Comparison of ENCODE assay signal across 20 cellular contexts in the genomic region with DNA sequence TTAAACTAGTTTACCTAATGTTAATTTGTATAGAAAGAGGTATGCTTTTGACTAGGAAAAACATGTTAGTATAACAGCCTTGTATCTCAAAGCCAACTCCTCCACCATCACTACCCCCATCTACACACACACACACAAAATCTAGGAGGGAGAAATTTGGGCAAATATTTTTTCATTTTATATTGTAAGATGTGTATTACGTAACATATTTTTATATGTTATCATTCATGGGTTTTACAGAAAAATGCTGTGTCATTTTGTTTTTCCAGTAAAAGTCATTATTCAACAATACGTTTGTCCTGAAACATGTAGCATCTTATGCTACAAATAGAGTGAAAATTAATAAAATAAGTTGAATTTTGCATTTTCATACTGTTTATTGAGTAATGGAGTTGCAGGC. TPM values are rescaled to one million over a fixed set of nuclear protein-coding genes. Genes with fewer than 3 reads are reported as not detected.
DNase-seq lines count a peak whose midpoint lies in the region; ATAC-seq and TF ChIP-seq lines count a peak whose summit lies in the region.
"Had no signal": no experiment of that assay in that cellular context is flagged by ENCODE, and none has a peak within 500 bp of the region (broad histone marks: within the 10 kb centered on the region; RNA-seq: fewer than 3 reads in every experiment).

No MANE protein-coding gene starts in this region.

- ATAC-seq in CD4-positive, CD25-positive, alpha-beta regulatory T cell (ENCODE audit: low read depth in 2 of 2), result no peak
- ATAC-seq: PC-3 had no signal

- H3K27ac Mint-ChIP-seq in CD4-positive, CD25-positive, alpha-beta regulatory T cell, result peak overlapping the region in 2 of 3 donors; percentile 18 to 82
- H3K27ac Mint-ChIP-seq: B cell had no signal

- no peaks in the 10 kb centered on the region for H3K9me3 ChIP-seq in CD4-positive, CD25-positive, alpha-beta regulatory T cell (ENCODE audit: control insufficient read depth in 2 of 2, low read length in 2 of 2)
- H3K9me3 ChIP-seq in duodenal mucosa (ENCODE audit: control insufficient read depth in 1 of 2, low read length in 2 of 2) (no peaks in the 10 kb centered on the region), neutrophil (no peaks in the 10 kb centered on the region)
- H3K9me3 ChIP-seq: SJCRH30 had no signal

- peaks cover 5% of the 10 kb centered on the region; the same call in 1 of the 2 replicates for H3K36me3 ChIP-seq in ACC112 (ENCODE audit: insufficient read depth, low read length)
- no peaks in the 10 kb centered on the region for H3K36me3 ChIP-seq in CD4-positive, CD25-positive, alpha-beta regulatory T cell (ENCODE audit: control insufficient read depth, insufficient read depth, low read length)
- no peaks in the 10 kb centered on the region for H3K36me3 ChIP-seq in duodenal mucosa (ENCODE audit: control insufficient read depth in 1 of 2, insufficient read depth in 2 of 2, low read length in 2 of 2)
- no peaks in the 10 kb centered on the region for H3K36me3 ChIP-seq in neutrophil
- H3K36me3 ChIP-seq: SJCRH30 had no signal

- peak overlapping the region in 3 of 4 donors; percentile 8 to 92 (median 85) for H3K4me3 Mint-ChIP-seq in CD4-positive, CD25-positive, alpha-beta regulatory T cell
- H3K4me3 Mint-ChIP-seq: B cell had no signal

- no peak for TF ChIP-seq CTCF in neutrophil (IDR thresholded peaks at IDR 0.05)

- no peaks in the 10 kb centered on the region for H3K79me2 ChIP-seq in ACC112 (ENCODE audit: control insufficient read depth, insufficient read depth, low read length, unreplicated experiment)

- no peak for DNase-seq in CD4-positive, CD25-positive, alpha-beta regulatory T cell
- DNase-seq in NCI-H1436 treated with DMSO at 0.1 percent for 48 hours (lab: John Stamatoyannopoulos, UW) (no peak), pons (ENCODE audit: low spot score) (no peak), kidney tubule cell (ENCODE audit: low spot score) (no peak)
- DNase-seq: Karpas-422; NCI-H1105; NCI-H146; NCI-H1930; NCI-H2107; NCI-H524 treated with DMSO at 0.1 percent for 48 hours; NCI-H82; NK-92 treated with Interleukin-12 subunit alpha and Interleukin-12 subunit beta, amount 100 ng/mL, for 24 hours; PC-3; SJCRH30 had no signal

- peak overlapping the region; percentile 13 for H2AFZ ChIP-seq in ACC112 (ENCODE audit: low read length, unreplicated experiment)

- no peaks in the 10 kb centered on the region for H3K27me3 Mint-ChIP-seq in CD4-positive, CD25-positive, alpha-beta regulatory T cell
- H3K27me3 Mint-ChIP-seq: B cell had no signal

- H3K9ac ChIP-seq in duodenal mucosa (ENCODE audit: low read depth in 1 of 2, low read length in 2 of 2), result no peak overlapping the region

- H3K9me3 Mint-ChIP-seq in CD4-positive, CD25-positive, alpha-beta regulatory T cell, result peaks cover 0 to 5% (median 0%) of the 10 kb centered on the region in 7 donors

- peak overlapping the region; percentile 10; the same call in 1 of the 2 replicates for H3K27ac ChIP-seq in ACC112 (ENCODE audit: low read depth, low read length)
- H3K27ac ChIP-seq in CD4-positive, CD25-positive, alpha-beta regulatory T cell (ENCODE audit: insufficient read depth, low read length, poor library complexity, severe bottlenecking), result no peak overlapping the region
- H3K27ac ChIP-seq in duodenal mucosa (ENCODE audit: low read depth, low read length), result no peak overlapping the region
- H3K27ac ChIP-seq in neutrophil, result peak overlapping the region; percentile 87
- H3K27ac ChIP-seq: C4-2B, SJCRH30 had no signal

- H3K36me3 Mint-ChIP-seq in CD4-positive, CD25-positive, alpha-beta regulatory T cell, result peaks cover 22% of the 10 kb centered on the region

- H3K27me3 ChIP-seq in ACC112 (ENCODE audit: insufficient read depth, low read length) (no peaks in the 10 kb centered on the region), duodenal mucosa (ENCODE audit: control insufficient read depth in 1 of 2, insufficient read depth in 2 of 2, low read length in 2 of 2) (no peaks in the 10 kb centered on the region), neutrophil (no peaks in the 10 kb centered on the region)
- H3K27me3 ChIP-seq in CD4-positive, CD25-positive, alpha-beta regulatory T cell (ENCODE audit: control insufficient read depth, insufficient read depth, low read length), result no peaks in the 10 kb centered on the region
- H3K27me3 ChIP-seq: SJCRH30 had no signal

- H3K4me3 ChIP-seq in ACC112 (ENCODE audit: low read depth, low read length) (no peak overlapping the region), duodenal mucosa (ENCODE audit: low read depth in 1 of 2, low read length in 2 of 2) (peak overlapping the region; percentile 34 to 69), neutrophil (ENCODE audit: low read depth in 1 of 2, low read length in 1 of 2) (peak overlapping the region; percentile 69 to 83)
- H3K4me3 ChIP-seq in CD4-positive, CD25-positive, alpha-beta regulatory T cell (ENCODE audit: low read depth, low read length), result no peak overlapping the region
- H3K4me3 ChIP-seq: SJCRH30 had no signal

- peaks cover 11 to 59% (median 24%) of the 10 kb centered on the region in 4 donors for H3K4me1 Mint-ChIP-seq in CD4-positive, CD25-positive, alpha-beta regulatory T cell
- H3K4me1 Mint-ChIP-seq: B cell had no signal

- H3K4me1 ChIP-seq in ACC112 (ENCODE audit: control insufficient read depth, insufficient read depth, low read length, unreplicated experiment), result peaks cover 45% of the 10 kb centered on the region
- peaks cover 9% of the 10 kb centered on the region for H3K4me1 ChIP-seq in CD4-positive, CD25-positive, alpha-beta regulatory T cell (ENCODE audit: control insufficient read depth, insufficient read depth, low read length, poor library complexity, severe bottlenecking)
- H3K4me1 ChIP-seq in duodenal mucosa (ENCODE audit: control insufficient read depth in 1 of 2, insufficient read depth in 2 of 2, low read length in 2 of 2), result peaks cover 18 to 43% of the 10 kb centered on the region in 2 donors
- H3K4me1 ChIP-seq in neutrophil (ENCODE audit: control insufficient read depth in 1 of 2, insufficient read depth in 1 of 2, low read depth in 1 of 2, low read length in 1 of 2), result peaks cover 73 to 78% of the 10 kb centered on the region in 2 experiments

RNA-seq across cellular contexts. Expression of gene SULT1B1, which starts 3.0 kb away (rescaled TPM):
- 4.4 TPM for total RNA-seq in CD4-positive, CD25-positive, alpha-beta regulatory T cell
- polyA plus RNA-seq in CD4-positive, CD25-positive, alpha-beta regulatory T cell, result 10 to 100 TPM in 1 of 4 donors, 1 to 10 TPM in 3; 3.9 to 12.4 (median 6.3) TPM
- total RNA-seq: M059J had no signal

Comparison
In these comparisons a context has a peak if more than half of its experiments do, and no peak if none do; other contexts are left out.
1. H3K27ac ChIP-seq: peak in ACC112 (single experiment) and neutrophil (single experiment); none in CD4-positive, CD25-positive, alpha-beta regulatory T cell (single experiment) and duodenal mucosa (single experiment).
2. H3K4me3 ChIP-seq: peak in duodenal mucosa (2 of 2) and neutrophil (2 of 2); none in ACC112 (single experiment) and CD4-positive, CD25-positive, alpha-beta regulatory T cell (single experiment).